13 cellular contexts compared by ENCODE assay signal in the genomic region with DNA sequence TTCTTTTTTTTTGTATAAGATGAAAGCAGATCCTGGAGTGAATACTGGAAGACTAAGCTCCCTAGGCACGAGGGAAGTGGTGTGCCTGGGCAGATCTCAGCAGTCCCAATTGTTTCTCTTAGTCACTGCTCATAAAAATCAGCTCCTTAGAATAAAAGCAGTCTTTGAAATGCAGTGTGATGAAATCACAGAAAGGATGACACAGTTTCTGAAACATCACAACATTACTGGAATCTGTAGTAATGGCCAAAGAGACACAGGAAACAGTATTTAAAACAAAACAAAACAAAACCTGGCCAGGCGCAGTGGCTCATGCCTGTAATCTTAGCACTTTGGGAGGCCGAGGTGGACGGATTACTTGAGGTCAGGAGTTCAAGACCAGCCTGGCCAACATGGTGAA. TPM values are rescaled to one million over a fixed set of nuclear protein-coding genes. Genes with fewer than 3 reads are reported as not detected.
DNase-seq lines count a peak whose midpoint lies in the region; ATAC-seq, FAIRE-seq and TF ChIP-seq lines count a peak whose summit lies in the region.
"Had no signal": no experiment of that assay in that cellular context is flagged by ENCODE, and none has a peak within 500 bp of the region (broad histone marks: within the 10 kb centered on the region; RNA-seq: fewer than 3 reads in every experiment).

No MANE protein-coding gene starts in this region.

- no peak for TF ChIP-seq POLR2A in GM12878 (IDR thresholded peaks at IDR 0.05; ENCODE audit: low read depth, low read length)

- no peak overlapping the region for H3K23ac ChIP-seq in mesenchymal stem cell (ENCODE audit: low read length in 2 of 2)

- H2AFZ ChIP-seq in GM12878 (ENCODE audit: control insufficient read depth, low read depth, low read length) = no peak overlapping the region
- no peak overlapping the region for H2AFZ ChIP-seq in mesenchymal stem cell (ENCODE audit: low read depth, low read length)

- in situ Hi-C loops in GM12878 (cut with MboI) = no loop called here

- no peak overlapping the region for H2AK5ac ChIP-seq in mesenchymal stem cell (ENCODE audit: low read length, severe bottlenecking)

- RAD21 ChIA-PET in GM12878 (lab: Charles Lee; ENCODE audit: unreplicated experiment) = no interaction called here

- POLR2A ChIA-PET in AG04450 (lab: Yijun Ruan, JAX) (interaction anchor here (0.7 to 1.3 kb wide), 8 partner anchors 11 to 646 kb away, joined by 3 to 7 read pairs (median 4); no protein-coding TSS in a partner anchor), GM12878 (lab: Charles Lee) (no interaction called here)

- no peak for TF ChIP-seq EP300 in GM12878 (IDR thresholded peaks at IDR 0.05; ENCODE audit: borderline replicate concordance in 1 of 2, control insufficient read depth in 1 of 2, low read depth in 2 of 2, low read length in 2 of 2)

- H3K27me3 ChIP-seq in AG04450 (ENCODE audit: control insufficient read depth, insufficient read depth, low read length) (no peaks in the 10 kb centered on the region), GM12878 (replicated peaks in 1 of 2; ENCODE audit: control insufficient read depth in 2 of 2, insufficient read depth in 2 of 2, low read length in 1 of 2) (no peaks in the 10 kb centered on the region), mesenchymal stem cell (ENCODE audit: control insufficient read depth in 1 of 2, insufficient read depth in 1 of 2, low read length in 2 of 2) (no peaks in the 10 kb centered on the region)
- H3K27me3 ChIP-seq: right lobe of liver had no signal

- H3K36me3 ChIP-seq in GM12878 (ENCODE audit: control insufficient read depth in 2 of 2, insufficient read depth in 2 of 2, low read length in 1 of 2) (no peaks in the 10 kb centered on the region), mesenchymal stem cell (ENCODE audit: control insufficient read depth in 1 of 2, insufficient read depth in 2 of 2, low read depth in 1 of 2, low read length in 2 of 2) (no peaks in the 10 kb centered on the region)
- H3K36me3 ChIP-seq: right lobe of liver had no signal

- no peaks in the 10 kb centered on the region for H3K79me2 ChIP-seq in GM12878 (ENCODE audit: control insufficient read depth, insufficient read depth, low read length)

- H4K8ac ChIP-seq in mesenchymal stem cell (ENCODE audit: low read length) = no peak overlapping the region

- CTCF ChIA-PET in AG04450 (lab: Charles Lee) = interaction anchor here (1.0 to 1.7 kb wide), 3 partner anchors 94 to 796 kb away, joined by 4 read pairs; no protein-coding TSS in a partner anchor
- CTCF ChIA-PET in GM12878 (lab: Yijun Ruan, JAX) = interaction anchor here (1.1 kb wide), 1 partner anchor 300 kb away, joined by 3 read pairs; no protein-coding TSS in a partner anchor

- WGBS in GM12878 (ENCODE audit: insufficient coverage, insufficient replicate concordance, low lambda C conversion rate, missing lambda C conversion rate) = 43% methylated on average over 4 of the region's 4 CpGs
- no CpG with 5 or more reads among the region's 4 CpGs for WGBS in mesenchymal stem cell

- FAIRE-seq in GM12878 (lab: Jason Lieb, UNC) = no peak

- peak; percentile 81 for DNase-seq in AG04450 (ENCODE audit: low read depth, low spot score)
- peak; percentile 98 for DNase-seq in HT1080 (ENCODE audit: low read depth)
- DNase-seq in GM12878 (ENCODE audit: low read depth, low spot score) = no peak
- DNase-seq in mesenchymal stem cell = peak; percentile 97
- no peak for DNase-seq in HuH-7.5 (ENCODE audit: low spot score)
- DNase-seq in occipital lobe (lab: John Stamatoyannopoulos, UW) = no peak
- DNase-seq: activated T-cell treated with anti-CD3 and anti-CD28 coated beads, Interleukin-2, amount 50 U/mL, for 4 hours; left cardiac atrium; right lobe of liver had no signal

- H3K9me3 ChIP-seq in AG04450 (ENCODE audit: control insufficient read depth, insufficient read depth, low read length) = no peaks in the 10 kb centered on the region; the same call in 1 of the 2 replicates
- no peaks in the 10 kb centered on the region; the same call in 2 of the 3 replicates for H3K9me3 ChIP-seq in GM12878 (replicated peaks; ENCODE audit: control insufficient read depth, insufficient read depth, low read length)
- H3K9me3 ChIP-seq in mesenchymal stem cell (ENCODE audit: control insufficient read depth, low read length) = no peaks in the 10 kb centered on the region
- H3K9me3 ChIP-seq: right lobe of liver had no signal

- H4K91ac ChIP-seq in mesenchymal stem cell (ENCODE audit: low read length) = no peak overlapping the region

- no peak overlapping the region for H2BK15ac ChIP-seq in mesenchymal stem cell (ENCODE audit: low read depth, poor library complexity, severe bottlenecking)

- ATAC-seq in GM12878 (peak; percentile 39), GM21360 (IDR thresholded peaks at IDR 0.05; ENCODE audit: unreplicated experiment) (no peak), HG03432 (IDR thresholded peaks at IDR 0.05; ENCODE audit: unreplicated experiment) (no peak)
- ATAC-seq: activated T-cell treated with anti-CD3 and anti-CD28 coated beads, Interleukin-2, amount 50 U/mL, for 4 hours had no signal

- H3K18ac ChIP-seq in mesenchymal stem cell (ENCODE audit: low read depth in 1 of 2, low read length in 2 of 2) = no peak overlapping the region

- SMC1A ChIA-PET in GM12878 (lab: Charles Lee; ENCODE audit: uncharacterized antibody, unreplicated experiment) = interaction anchor here (1.1 kb wide), 1 partner anchor 87 kb away, joined by 3 read pairs; no protein-coding TSS in a partner anchor

- H3K9ac ChIP-seq in GM12878 (ENCODE audit: control insufficient read depth, insufficient read depth, low read length) = no peak overlapping the region
- peak overlapping the region; percentile 66 for H3K9ac ChIP-seq in mesenchymal stem cell (ENCODE audit: low read length)

- H3K27ac ChIP-seq in AG04450 (ENCODE audit: low read depth, low read length) (peak overlapping the region; percentile 82), GM12878 (ENCODE audit: control insufficient read depth, insufficient read depth) (no peak overlapping the region), mesenchymal stem cell (ENCODE audit: low read length, poor library complexity, severe bottlenecking) (no peak overlapping the region)
- H3K27ac ChIP-seq: right lobe of liver had no signal

- no peak overlapping the region for H3K4ac ChIP-seq in mesenchymal stem cell (ENCODE audit: low read depth in 1 of 2, low read length in 2 of 2)

- H3K14ac ChIP-seq in mesenchymal stem cell (ENCODE audit: low read length in 2 of 2) = no peak overlapping the region

- H4K20me1 ChIP-seq in GM12878 (ENCODE audit: control insufficient read depth, insufficient read depth) = no peaks in the 10 kb centered on the region

- H3K4me3 ChIP-seq in AG04450 (ENCODE audit: low read depth, low read length) = no peak overlapping the region
- H3K4me3 ChIP-seq in GM12878 = no peak overlapping the region
- H3K4me3 ChIP-seq in mesenchymal stem cell (ENCODE audit: insufficient read depth in 1 of 2, low read depth in 1 of 2, low read length in 2 of 2) = no peak overlapping the region
- H3K4me3 ChIP-seq: dorsolateral prefrontal cortex, right lobe of liver had no signal

- H2BK5ac ChIP-seq in mesenchymal stem cell (ENCODE audit: low read depth, low read length, poor library complexity, severe bottlenecking) = no peak overlapping the region

- H2BK12ac ChIP-seq in mesenchymal stem cell (ENCODE audit: low read length in 2 of 2) = no peak overlapping the region

- no peaks in the 10 kb centered on the region for H3K79me1 ChIP-seq in mesenchymal stem cell (replicated peaks; ENCODE audit: low read length, poor library complexity, severe bottlenecking)

- no peak for TF ChIP-seq RAD21 in GM12878 (IDR thresholded peaks at IDR 0.05; ENCODE audit: insufficient read depth, low read depth, low read length)

- no peaks in the 10 kb centered on the region for H3K4me1 ChIP-seq in GM12878 (ENCODE audit: control insufficient read depth, insufficient read depth, low read length)
- peaks cover 2% of the 10 kb centered on the region for H3K4me1 ChIP-seq in mesenchymal stem cell (ENCODE audit: control insufficient read depth, insufficient read depth, low read depth, low read length)
- H3K4me1 ChIP-seq: Caco-2 had no signal

- intact Hi-C loops in GM12878 (cut with micrococcal nuclease; ENCODE audit: unreplicated experiment) = no loop called here

- H3K4me2 ChIP-seq in GM12878 (ENCODE audit: control insufficient read depth, insufficient read depth) = no peak overlapping the region
- H3K4me2 ChIP-seq in mesenchymal stem cell (ENCODE audit: low read length, poor library complexity, severe bottlenecking) = no peak overlapping the region

- peak overlapping the region; percentile 34 for H2BK120ac ChIP-seq in mesenchymal stem cell (ENCODE audit: low read depth, low read length)

- TF ChIP-seq CTCF in AG04450 (IDR thresholded peaks at IDR 0.05; ENCODE audit: low read depth, low read length) (no peak), GM12878 (IDR thresholded peaks at IDR 0.05 in 2 of 3, conservative IDR thresholded peaks at IDR 0.05 in 1 of 3; ENCODE audit: control insufficient read depth in 2 of 3, extremely low read depth in 1 of 3, insufficient read depth in 1 of 3, low read depth in 3 of 3, low read length in 3 of 3) (no peak)

- no TSS peak for BruUV-seq in GM12878 (replicated peaks; lab: Mats Ljungman, UMichigan)

RNA-seq across cellular contexts. Expression of gene ZFHX3, which starts 34.7 kb away (rescaled TPM):
- polyA plus RNA-seq in AG04450 (2011; rRNA removed) (3.3 and 4.2 TPM in 2 replicates), GM12878 (2011; rRNA removed) (1.3 and 1.5 TPM in 2 replicates), GM12878 (2014; fragmentation: Illumina TruSeq; extraction: Trizol) (3.2 and 3.4 TPM in 2 replicates), GM12878 (2014; fragmentation: Nextera tagmentation; extraction: Ambion mirVana) (1 to 10 TPM in 1 of 2 experiments, under 1 TPM in 1; 0.68 to 3.5 TPM), GM12878 (2014; rRNA removed) (2.1 and 2.4 TPM in 2 replicates), GM12878 (2016; fragmentation: Nextera tagmentation; extraction: Ambion mirVana) (1 to 10 TPM; 2.0 to 2.8 TPM)
- polyA minus RNA-seq in AG04450 (2011; rRNA and poly(A)+ RNA removed) = 11.1 and 12.1 TPM in 2 replicates
- 2.7 and 3.0 TPM in 2 replicates for total RNA-seq in HT1080 (2014; rRNA removed; shearing (Covaris generic))
- 2.6 and 3.8 TPM in 2 replicates for polyA plus RNA-seq in HT1080 (2015; cell fraction: cytosol; rRNA removed)
- polyA plus RNA-seq in HT1080 (2015; cell fraction: nucleus; rRNA removed) = 4.8 and 5.6 TPM in 2 replicates
- total RNA-seq in GM12878 (2013; cell fraction: nucleolus; rRNA removed) = 31.8 and 32.2 TPM in 2 replicates
- total RNA-seq in GM12878 (2014; rRNA removed) (1.5 and 1.6 TPM in 2 replicates), GM12878 (2014; rRNA removed; fragmentation: Illumina TruSeq; extraction: Trizol) (1.4 and 2.4 TPM in 2 replicates), GM12878 (2021) (7.8 and 8.6 TPM in 2 replicates), occipital lobe (2.3 TPM)
- polyA plus RNA-seq in GM12878 (2011; ENCODE audit: low read depth) = 1.5 TPM
- 0.79 and 0.90 TPM in 2 replicates for polyA plus RNA-seq in GM12878 (2011; cell fraction: cytosol; rRNA removed)
- polyA plus RNA-seq in GM12878 (2011; cell fraction: nucleus; rRNA removed) = 1.6 and 2.4 TPM in 2 replicates
- 2.3 and 3.5 TPM in 2 replicates for polyA plus RNA-seq in GM12878 (2012)
- 5.3 and 6.6 TPM in 2 replicates for polyA minus RNA-seq in GM12878 (2011; rRNA and poly(A)+ RNA removed)
- 2.9 and 3.2 TPM in 2 replicates for polyA minus RNA-seq in GM12878 (2011; cell fraction: cytosol; rRNA and poly(A)+ RNA removed)
- polyA minus RNA-seq in GM12878 (2011; cell fraction: nucleus; rRNA and poly(A)+ RNA removed) = 6.0 and 15.7 TPM in 2 replicates
- 5.1 TPM for polyA plus RNA-seq in mesenchymal stem cell (2013, experiment 1 of 2)
- polyA plus RNA-seq in mesenchymal stem cell (2013, experiment 2 of 2) = 4.5 TPM

Comparison
In these comparisons a context has a peak if more than half of its experiments do, and no peak if none do; other contexts are left out.
1. DNase-seq: peak in AG04450 (single experiment), HT1080 (single experiment) and mesenchymal stem cell (single experiment); none in GM12878 (single experiment), HuH-7.5 (single experiment) and occipital lobe (single experiment).